Comparison of ENCODE assay signal across 18 cellular contexts in genomic region chr10:1069680-1070079, GRCh38. TPM values are rescaled to one million over a fixed set of nuclear protein-coding genes. Genes with fewer than 3 reads are reported as not detected.
"Had no signal": no experiment of that assay in that cellular context is flagged by ENCODE, and none has a peak within 500 bp of the region (broad histone marks: within the 10 kb centered on the region; RNA-seq: fewer than 3 reads in every experiment).

No MANE protein-coding gene starts in this region.

- H3K36me3 ChIP-seq: neural progenitor cell had no signal

- H3K9ac ChIP-seq: neural progenitor cell had no signal

- H3K4me1 Mint-ChIP-seq: neural progenitor cell had no signal

- H3K27me3 ChIP-seq: cardiac muscle cell, gastroesophageal sphincter, neural progenitor cell, pancreas, thyroid gland had no signal

- H3K36me3 Mint-ChIP-seq: neural progenitor cell had no signal

- H3K4me3 ChIP-seq: cardiac muscle cell, gastroesophageal sphincter, left ventricle myocardium inferior, neural progenitor cell, pancreas, thyroid gland had no signal

- H3K27ac Mint-ChIP-seq: neural progenitor cell; T-helper 1 cell treated with Interleukin-12 subunit alpha and Interleukin-12 subunit beta and Interleukin-4 antibody, amounts not matched to agents 30 μg/mL and 1 μg/mL, for 36 hours had no signal

- H3K9me3 Mint-ChIP-seq: activated T-cell treated with anti-CD3 and anti-CD28 coated beads, Interleukin-2, amount 50 U/mL, for 4 hours; neural progenitor cell; T-helper 1 cell treated with Interleukin-12 subunit alpha and Interleukin-12 subunit beta and Interleukin-4 antibody, amounts not matched to agents 30 μg/mL and 1 μg/mL, for 36 hours had no signal

- H3K4me2 ChIP-seq: neural progenitor cell had no signal

- H3K27ac ChIP-seq: cardiac muscle cell, epithelial cell of prostate, gastroesophageal sphincter, left ventricle myocardium inferior, neural progenitor cell, pancreas, thyroid gland had no signal

- DNase-seq: activated CD4-positive, alpha-beta T cell treated with anti-CD3 and anti-CD28 coated beads, Interleukin-2, amount 50 U/mL, for 1 hour; activated CD4-positive, CD25-positive, alpha-beta regulatory T cell; activated naive CD4-positive, alpha-beta T cell treated with Interleukin-2 at 50 U/mL for 16 hours; activated T-cell treated with anti-CD3 and anti-CD28 coated beads, Interleukin-2, amount 50 U/mL, for 4 hours; effector memory CD4-positive, alpha-beta T cell; kidney; left ventricle myocardium inferior; mesenchymal stem cell; pancreas; retina; stimulated activated CD4-positive, alpha-beta T cell treated with anti-CD3 and anti-CD28 coated beads, Interleukin-15, amount 100 ng/mL, for 24 hours; stimulated activated CD4-positive, alpha-beta T cell treated with anti-CD3 and anti-CD28 coated beads, Interleukin-4, amount 100 ng/mL, for 24 hours; thyroid gland had no signal

- H3K4me1 ChIP-seq: gastroesophageal sphincter, neural progenitor cell, pancreas had no signal

- H3K4me3 Mint-ChIP-seq: activated T-cell treated with anti-CD3 and anti-CD28 coated beads, Interleukin-2, amount 50 U/mL, for 4 hours; neural progenitor cell; T-helper 1 cell treated with Interleukin-12 subunit alpha and Interleukin-12 subunit beta and Interleukin-4 antibody, amounts not matched to agents 30 μg/mL and 1 μg/mL, for 36 hours had no signal

- H2AFZ ChIP-seq: neural progenitor cell had no signal

- H3K9me3 ChIP-seq: gastroesophageal sphincter, left ventricle myocardium inferior, pancreas, thyroid gland had no signal

RNA-seq across cellular contexts. Expression of gene IDI2, which starts 44.0 kb away (rescaled TPM):
- polyA plus RNA-seq: cardiac muscle cell had no signal
